In genomic region chr2:85430780-85431601, GRCh38 we compare ENCODE assay signal across 1 cellular context.
TF ChIP-seq lines count a peak whose summit lies in the region.

No MANE protein-coding gene starts in this region.

TF ChIP-seq in H1, 55 proteins besides CTCF, POLR2A, EP300 and RAD21 (continued from another document):
- TF ChIP-seq, protein P1, sequence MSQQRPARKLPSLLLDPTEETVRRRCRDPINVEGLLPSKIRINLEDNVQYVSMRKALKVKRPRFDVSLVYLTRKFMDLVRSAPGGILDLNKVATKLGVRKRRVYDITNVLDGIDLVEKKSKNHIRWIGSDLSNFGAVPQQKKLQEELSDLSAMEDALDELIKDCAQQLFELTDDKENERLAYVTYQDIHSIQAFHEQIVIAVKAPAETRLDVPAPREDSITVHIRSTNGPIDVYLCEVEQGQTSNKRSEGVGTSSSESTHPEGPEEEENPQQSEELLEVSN (IDR thresholded peaks at IDR 0.05), result no peak
- TF ChIP-seq ATF2 (IDR thresholded peaks at IDR 0.05; ENCODE audit: low read length) (no peak), ATF3 (IDR thresholded peaks at IDR 0.05; ENCODE audit: insufficient read depth, low read depth, low read length) (no peak), KDM4A (IDR thresholded peaks at IDR 0.05; ENCODE audit: low read depth, low read length, severe bottlenecking) (peak; percentile 71), HDAC2 (IDR thresholded peaks at IDR 0.05; ENCODE audit: borderline replicate concordance in 1 of 2, low read depth in 2 of 2, low read length in 2 of 2) (no peak), SUZ12 (IDR thresholded peaks at IDR 0.05; ENCODE audit: low read length) (no peak), SIRT6 (IDR thresholded peaks at IDR 0.05; ENCODE audit: low read length) (no peak), TBP (IDR thresholded peaks at IDR 0.05; ENCODE audit: low read depth, low read length) (0 out of 2 replicates have a peak, but pooled peaks have one; percentile 11), CBX8 (IDR thresholded peaks at IDR 0.05; ENCODE audit: borderline replicate concordance, low read depth, low read length) (no peak), TAF1 (IDR thresholded peaks at IDR 0.05; ENCODE audit: low read depth, low read length) (peak; percentile 20; the same call in 1 of the 2 replicates), TCF12 (IDR thresholded peaks at IDR 0.05; ENCODE audit: low read depth, low read length) (0 out of 2 replicates have a peak, but pooled peaks have one; percentile 2), CEBPB (IDR thresholded peaks at IDR 0.05; ENCODE audit: low read depth, low read length) (no peak), YY1 (IDR thresholded peaks at IDR 0.05; ENCODE audit: low read depth, low read length) (peak; percentile 54), SAP30 (IDR thresholded peaks at IDR 0.05; ENCODE audit: insufficient read depth, insufficient replicate concordance, low read length) (no peak), SP1 (IDR thresholded peaks at IDR 0.05; ENCODE audit: low read depth, low read length) (peak; percentile 70), SIN3A (conservative IDR thresholded peaks at IDR 0.05 in 1 of 2, IDR thresholded peaks at IDR 0.05 in 1 of 2; ENCODE audit: low read depth in 1 of 2, low read length in 2 of 2) (peak; percentile 50 to 74; a peak in 1 of 4 replicates), RFX5 (IDR thresholded peaks at IDR 0.05; ENCODE audit: borderline replicate concordance, low read depth, low read length) (peak; percentile 44; the same call in 1 of the 2 replicates), KDM1A (IDR thresholded peaks at IDR 0.05; ENCODE audit: borderline replicate concordance, low read length) (no peak), TEAD4 (IDR thresholded peaks at IDR 0.05; ENCODE audit: low read depth, low read length) (peak; percentile 76)
